Comparison of ENCODE assay signal across 1 cellular context in the genomic region with DNA sequence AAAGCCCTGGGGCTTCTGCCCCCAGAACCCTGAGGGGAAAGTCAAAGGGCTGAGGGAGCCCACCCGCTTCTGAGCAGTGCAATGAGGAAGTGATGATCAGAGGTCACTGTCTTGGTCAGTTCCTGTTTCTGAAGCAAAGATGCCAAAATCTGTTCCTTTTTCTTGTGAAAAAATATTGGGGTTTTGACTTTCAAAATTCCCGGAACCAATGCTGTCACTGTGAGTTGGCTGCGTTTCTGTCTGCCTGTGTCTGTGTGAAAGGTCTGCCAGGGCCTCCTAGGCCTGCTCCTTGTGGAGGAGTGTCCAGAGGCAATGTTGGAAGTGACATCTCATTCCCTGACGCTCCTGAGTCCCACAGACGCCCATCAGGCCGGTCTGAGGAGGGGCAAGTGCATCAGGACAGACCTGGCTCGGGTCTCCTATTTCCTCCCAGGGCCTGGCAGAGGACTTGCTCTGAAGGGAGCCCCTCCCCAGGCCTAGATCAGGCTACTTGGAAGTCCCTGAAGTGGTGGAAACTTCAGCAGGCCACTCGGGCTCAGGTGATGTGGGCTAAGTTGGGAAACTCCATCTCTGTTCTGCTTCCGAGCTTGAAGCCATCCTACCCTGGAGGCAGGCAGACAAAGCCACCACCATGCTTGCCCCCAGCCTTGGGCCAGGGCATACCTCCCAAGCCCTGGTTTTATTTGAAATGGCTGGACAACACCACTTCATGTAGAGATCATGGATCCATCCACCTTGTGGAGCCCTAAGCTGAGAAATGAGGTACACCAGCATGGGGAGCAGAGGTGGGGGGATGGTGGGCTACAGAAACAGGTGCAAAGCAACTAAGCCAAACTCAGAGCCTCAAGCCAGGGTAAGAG.
TF ChIP-seq lines count a peak whose summit lies in the region.

No MANE protein-coding gene starts in this region.

TF ChIP-seq in IMR-90, 13 proteins besides CTCF, POLR2A, EP300 and RAD21 (continued from another document):
- TF ChIP-seq MAZ (IDR thresholded peaks at IDR 0.05; ENCODE audit: borderline replicate concordance, low read depth, low read length) (no peak), CEBPB (IDR thresholded peaks at IDR 0.05; ENCODE audit: low read depth, low read length) (no peak), SMC3 (IDR thresholded peaks at IDR 0.05; ENCODE audit: low read depth, low read length) (no peak)
- TF ChIP-seq, protein P1, sequence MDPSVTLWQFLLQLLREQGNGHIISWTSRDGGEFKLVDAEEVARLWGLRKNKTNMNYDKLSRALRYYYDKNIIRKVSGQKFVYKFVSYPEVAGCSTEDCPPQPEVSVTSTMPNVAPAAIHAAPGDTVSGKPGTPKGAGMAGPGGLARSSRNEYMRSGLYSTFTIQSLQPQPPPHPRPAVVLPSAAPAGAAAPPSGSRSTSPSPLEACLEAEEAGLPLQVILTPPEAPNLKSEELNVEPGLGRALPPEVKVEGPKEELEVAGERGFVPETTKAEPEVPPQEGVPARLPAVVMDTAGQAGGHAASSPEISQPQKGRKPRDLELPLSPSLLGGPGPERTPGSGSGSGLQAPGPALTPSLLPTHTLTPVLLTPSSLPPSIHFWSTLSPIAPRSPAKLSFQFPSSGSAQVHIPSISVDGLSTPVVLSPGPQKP (IDR thresholded peaks at IDR 0.05; ENCODE audit: borderline replicate concordance, low read depth, low read length): no peak
